Comparison of ENCODE assay signal across 8 cellular contexts in genomic region chr5:80275347-80275746, GRCh38. TPM values are rescaled to one million over a fixed set of nuclear protein-coding genes. Genes with fewer than 3 reads are reported as not detected.
DNase-seq lines count a peak whose midpoint lies in the region; ATAC-seq and TF ChIP-seq lines count a peak whose summit lies in the region.

No MANE protein-coding gene starts in this region.

- no peaks in the 10 kb centered on the region for H3K4me1 ChIP-seq in A673 (ENCODE audit: insufficient read depth, low read length, poor library complexity, severe bottlenecking)

- intact Hi-C loops in A673 (cut with micrococcal nuclease; ENCODE audit: unreplicated experiment), result loop anchor here (1.0 kb wide), 1 partner anchor 184 kb away; no protein-coding TSS in a partner anchor

- POLR2A ChIA-PET in A673 (lab: Charles Lee; ENCODE audit: low non-redundant PET), result no interaction called here
- POLR2A ChIA-PET in RWPE1 (lab: Yijun Ruan, JAX; ENCODE audit: low non-redundant PET), result no interaction called here

- H3K27me3 ChIP-seq in A673 (replicated peaks; ENCODE audit: insufficient read depth, low read depth, low read length, poor library complexity), result no peaks in the 10 kb centered on the region

- H3K27ac ChIP-seq in A673 (ENCODE audit: low read depth, low read length, poor library complexity, severe bottlenecking), result no peak overlapping the region
- no peak overlapping the region for H3K27ac ChIP-seq in RWPE1

- no TSS peak for BruUV-seq in A673 (replicated peaks; lab: Mats Ljungman, UMichigan)

- no peaks in the 10 kb centered on the region for H3K9me3 ChIP-seq in A673 (ENCODE audit: low read depth, low read length, poor library complexity, severe bottlenecking)

- TF ChIP-seq CTCF in A673 (conservative IDR thresholded peaks at IDR 0.05; ENCODE audit: low read depth, low read length) (peak; percentile 75), GM10266 (IDR thresholded peaks at IDR 0.05; ENCODE audit: control insufficient read depth, insufficient read depth, low read depth, missing control alignments) (peak; percentile 45), RWPE1 (conservative IDR thresholded peaks at IDR 0.05; ENCODE audit: low read depth) (peak; percentile 33)

- H3K36me3 ChIP-seq in A673 (ENCODE audit: insufficient read depth, low read length, poor library complexity, severe bottlenecking), result no peaks in the 10 kb centered on the region

- DNase-seq in A673 (ENCODE audit: low spot score), result peak; percentile 69
- no peak for DNase-seq in GM10266 (ENCODE audit: extremely low spot score)
- DNase-seq in RWPE1 (ENCODE audit: low spot score), result no peak
- peak; percentile 36 for DNase-seq in foreskin melanocyte
- DNase-seq in stimulated activated naive CD8-positive, alpha-beta T cell treated with anti-CD3 and anti-CD28 coated beads, Interleukin-15, Interleukin-2, amounts not matched to agents 100 U/mL and 50 U/mL, for 24 hours, result no peak
- no peak for DNase-seq in stimulated activated CD4-positive, alpha-beta T cell treated with anti-CD3 and anti-CD28 coated beads, Interleukin-12 subunit alpha, Interleukin-12 subunit beta, amount 100 ng/mL, for 4 hours
- DNase-seq in NCI-H774 (lab: John Stamatoyannopoulos, UW), result no peak
- DNase-seq in AG08395 (ENCODE audit: low spot score), result no peak

- CTCF ChIA-PET in A673 (lab: Charles Lee) (interaction anchor here (0.6 to 1.0 kb wide), 2 partner anchors 183 to 184 kb away, joined by 3 to 9 read pairs; no protein-coding TSS in a partner anchor), RWPE1 (lab: Yijun Ruan, JAX) (interaction anchor here (0.5 to 0.7 kb wide), 2 partner anchors 14 to 1967 kb away, joined by 5 to 10 read pairs; no protein-coding TSS in a partner anchor)

- H3K4me3 ChIP-seq in A673 (ENCODE audit: low read depth, low read length, poor library complexity, severe bottlenecking), result no peak overlapping the region

- ATAC-seq in stimulated activated naive CD8-positive, alpha-beta T cell treated with anti-CD3 and anti-CD28 coated beads, Interleukin-15, Interleukin-2, amounts not matched to agents 100 U/mL and 50 U/mL, for 24 hours, result peak; percentile 68

RNA-seq across cellular contexts. Expression of gene SERINC5, which starts 19.5 kb away (rescaled TPM):
- 20.6 and 21.0 TPM in 2 replicates for total RNA-seq in A673 (2021)

RNA-seq across cellular contexts. Expression of gene SPZ1, which starts 44.5 kb away (rescaled TPM):
- not detected in 2 replicates for total RNA-seq in A673 (2021)

Comparison
In these comparisons a context has a peak if more than half of its experiments do, and no peak if none do; other contexts are left out.
1. DNase-seq: peak in A673 (single experiment) and foreskin melanocyte (single experiment); none in GM10266 (single experiment), RWPE1 (single experiment), stimulated activated naive CD8-positive, alpha-beta T cell treated with anti-CD3 and anti-CD28 coated beads, Interleukin-15, Interleukin-2, amounts not matched to agents 100 U/mL and 50 U/mL, for 24 hours (single experiment), stimulated activated CD4-positive, alpha-beta T cell treated with anti-CD3 and anti-CD28 coated beads, Interleukin-12 subunit alpha, Interleukin-12 subunit beta, amount 100 ng/mL, for 4 hours (single experiment), NCI-H774 (single experiment) and AG08395 (single experiment).
2. Peak in every context shown above with its lines, with median percentiles within 50 percentile points of each other: CTCF ChIP-seq.